Comparison of ENCODE assay signal across 8 cellular contexts in genomic region chr1:203327684-203328457, GRCh38. TPM values are rescaled to one million over a fixed set of nuclear protein-coding genes. Genes with fewer than 3 reads are reported as not detected.
A peak's percentile ranks its signal among the peaks of the same experiment; 100 is the strongest.
DNase-seq lines count a peak whose midpoint lies in the region; ATAC-seq and TF ChIP-seq lines count a peak whose summit lies in the region.

No MANE protein-coding gene starts in this region.

- H3K4me3 ChIP-seq in BJ (ENCODE audit: low read depth, low read length) (peak overlapping the region; percentile 49), mononuclear cell (ENCODE audit: low read length) (peak overlapping the region; percentile 35), thymus (ENCODE audit: low read length) (peak overlapping the region; percentile 53)

- DNase-seq in BJ (ENCODE audit: low read depth) (no peak), NCI-H510A treated with DMSO at 0.1 percent for 48 hours (lab: John Stamatoyannopoulos, UW) (peak; percentile 74), epidermal melanocyte (ENCODE audit: insufficient read length, low spot score) (peak; percentile 40)
- DNase-seq in activated CD8-positive, alpha-beta memory T cell treated with anti-CD3 and anti-CD28 coated beads, Interleukin-2, amount 10 ng/mL, durations not matched to agents 7 days and 5 days: peak; percentile 86

- peak overlapping the region; percentile 91 for H3K27ac Mint-ChIP-seq in activated CD8-positive, alpha-beta memory T cell treated with anti-CD3 and anti-CD28 coated beads, Interleukin-2, amount 10 ng/mL, durations not matched to agents 7 days and 5 days

- H3K9me3 Mint-ChIP-seq in activated CD8-positive, alpha-beta memory T cell treated with anti-CD3 and anti-CD28 coated beads, Interleukin-2, amount 10 ng/mL, durations not matched to agents 7 days and 5 days (ENCODE audit: low read depth): no peaks in the 10 kb centered on the region

- POLR2A ChIA-PET in BJ (lab: Charles Lee): no interaction called here

- 2% methylated on average over 31 of the region's 31 CpGs for WGBS in thymus

- TF ChIP-seq CTCF in BJ (IDR thresholded peaks at IDR 0.05; ENCODE audit: insufficient read depth, low read depth, low read length): peak; percentile 58

- H3K27me3 Mint-ChIP-seq in activated CD8-positive, alpha-beta memory T cell treated with anti-CD3 and anti-CD28 coated beads, Interleukin-2, amount 10 ng/mL, durations not matched to agents 7 days and 5 days: no peaks in the 10 kb centered on the region

- H3K9me3 ChIP-seq in mononuclear cell (ENCODE audit: low read depth, low read length): no peaks in the 10 kb centered on the region
- no peaks in the 10 kb centered on the region for H3K9me3 ChIP-seq in thymus (ENCODE audit: control insufficient read depth)

- H3K36me3 Mint-ChIP-seq in activated CD8-positive, alpha-beta memory T cell treated with anti-CD3 and anti-CD28 coated beads, Interleukin-2, amount 10 ng/mL, durations not matched to agents 7 days and 5 days: no peaks in the 10 kb centered on the region

- CTCF ChIA-PET in BJ (lab: Yijun Ruan, JAX): interaction anchor here (0.7 to 9.3 kb wide), 13 partner anchors 9 to 160 kb away, joined by 3 to 75 read pairs (median 4); no protein-coding TSS in a partner anchor
- CTCF ChIA-PET in activated CD8-positive, alpha-beta memory T cell treated with anti-CD3 and anti-CD28 coated beads, Interleukin-2, amount 10 ng/mL, durations not matched to agents 7 days and 5 days (lab: Charles Lee): interaction anchor here (0.8 to 9.7 kb wide), 9 partner anchors 10 to 159 kb away, joined by 3 to 227 read pairs (median 68); partner anchors contain the start of gene BTG2

- peak overlapping the region; percentile 96 for H3K27ac ChIP-seq in thymus (ENCODE audit: low read depth)

- peaks cover 30% of the 10 kb centered on the region for H3K27me3 ChIP-seq in BJ (ENCODE audit: control insufficient read depth, insufficient read depth, low read length)
- H3K27me3 ChIP-seq in mononuclear cell (ENCODE audit: insufficient read depth, low read length): no peaks in the 10 kb centered on the region
- H3K27me3 ChIP-seq in thymus (ENCODE audit: control insufficient read depth, insufficient read depth): no peaks in the 10 kb centered on the region

- H3K4me1 ChIP-seq in mononuclear cell (ENCODE audit: insufficient read depth, low read length) (peaks cover 53% of the 10 kb centered on the region), thymus (ENCODE audit: control insufficient read depth, insufficient read depth, low read length) (peaks cover 51% of the 10 kb centered on the region)

- H3K4me3 Mint-ChIP-seq in activated CD8-positive, alpha-beta memory T cell treated with anti-CD3 and anti-CD28 coated beads, Interleukin-2, amount 10 ng/mL, durations not matched to agents 7 days and 5 days: peak overlapping the region; percentile 71

- ATAC-seq in GM18868 (IDR thresholded peaks at IDR 0.05; ENCODE audit: unreplicated experiment) (peak; percentile 27), HG03095 (IDR thresholded peaks at IDR 0.05; ENCODE audit: unreplicated experiment) (peak; percentile 11)
- peak; percentile 58 for ATAC-seq in activated CD8-positive, alpha-beta memory T cell treated with anti-CD3 and anti-CD28 coated beads, Interleukin-2, amount 10 ng/mL, durations not matched to agents 7 days and 5 days

- peaks cover 58% of the 10 kb centered on the region for H3K4me1 Mint-ChIP-seq in activated CD8-positive, alpha-beta memory T cell treated with anti-CD3 and anti-CD28 coated beads, Interleukin-2, amount 10 ng/mL, durations not matched to agents 7 days and 5 days

- H3K36me3 ChIP-seq in BJ (ENCODE audit: control insufficient read depth, insufficient read depth, low read length) (no peaks in the 10 kb centered on the region), thymus (ENCODE audit: control insufficient read depth, insufficient read depth) (no peaks in the 10 kb centered on the region)

RNA-seq across cellular contexts. Expression of gene BTG2, which starts 22.6 kb away (rescaled TPM):
- polyA plus RNA-seq in BJ (2011; rRNA removed) (22.8 and 23.7 TPM in 2 replicates), thymus (171 TPM)
- 9.9 and 17.3 TPM in 2 replicates for polyA minus RNA-seq in BJ (2011; rRNA and poly(A)+ RNA removed)
- total RNA-seq in activated CD8-positive, alpha-beta memory T cell treated with anti-CD3 and anti-CD28 coated beads, Interleukin-2, amount 10 ng/mL, durations not matched to agents 7 days and 5 days: 100 to 1,000 TPM in 1 of 2 experiments, 10 to 100 TPM in 1; 72.2 to 142 TPM
- 842 TPM for total RNA-seq in mononuclear cell

RNA-seq across cellular contexts. Expression of gene FMOD, which starts 23.1 kb away (rescaled TPM):
- polyA plus RNA-seq in BJ (2011; rRNA removed) (14.0 and 18.0 TPM in 2 replicates), thymus (7.5 TPM)
- 1.8 and 2.3 TPM in 2 replicates for polyA minus RNA-seq in BJ (2011; rRNA and poly(A)+ RNA removed)
- total RNA-seq in activated CD8-positive, alpha-beta memory T cell treated with anti-CD3 and anti-CD28 coated beads, Interleukin-2, amount 10 ng/mL, durations not matched to agents 7 days and 5 days: under 1 TPM in 1 of 2 experiments, not detected in 1; 0.19 TPM
- total RNA-seq in mononuclear cell: not detected
